8 cellular contexts compared by ENCODE assay signal in genomic region chr20:50116368-50116999, GRCh38. TPM values are rescaled to one million over a fixed set of nuclear protein-coding genes. Genes with fewer than 3 reads are reported as not detected.
DNase-seq lines count a peak whose midpoint lies in the region; ATAC-seq and TF ChIP-seq lines count a peak whose summit lies in the region.

No MANE protein-coding gene starts in this region.

- H3K9me3 ChIP-seq in Caco-2: no peaks in the 10 kb centered on the region
- H3K9me3 ChIP-seq in parathyroid adenoma (ENCODE audit: control insufficient read depth, low read length): no peaks in the 10 kb centered on the region

- CTCF ChIA-PET in Caco-2 (lab: Charles Lee): interaction anchor here (0.5 to 2.5 kb wide), 23 partner anchors 10 to 388 kb away, joined by 3 to 44 read pairs (median 6); partner anchors contain the start of genes PEDS1 and SPATA2

- TSS peak; percentile 28 for BruUV-seq in Caco-2 (replicated peaks; lab: Mats Ljungman, UMichigan)

- peaks cover 16% of the 10 kb centered on the region for H3K79me2 ChIP-seq in parathyroid adenoma

- POLR2A ChIA-PET in Caco-2 (lab: Charles Lee): interaction anchor here (0.5 to 2.8 kb wide), 16 partner anchors 11 to 394 kb away, joined by 3 to 57 read pairs (median 6); partner anchors contain the start of genes CEBPB, PEDS1 and PTPN1

- H3K27me3 Mint-ChIP-seq in Caco-2 (ENCODE audit: insufficient read depth, unreplicated experiment): no peaks in the 10 kb centered on the region

- H3K36me3 Mint-ChIP-seq in Caco-2 (ENCODE audit: insufficient read depth, unreplicated experiment): peaks cover 34% of the 10 kb centered on the region

- H3K27ac Mint-ChIP-seq in Caco-2 (ENCODE audit: unreplicated experiment): peak overlapping the region; percentile 85

- peak overlapping the region; percentile 83 for H2AFZ ChIP-seq in parathyroid adenoma

- peak in 1 of 2 experiments; percentile 36 for DNase-seq in Caco-2
- peak; percentile 15 for DNase-seq in RPMI8226
- DNase-seq in epithelial cell of prostate (ENCODE audit: low read depth, low spot score): no peak
- DNase-seq in foreskin melanocyte: no peak
- DNase-seq in NCI-H446 (lab: John Stamatoyannopoulos, UW): no peak
- no peak for DNase-seq in mucosa of gallbladder (ENCODE audit: low spot score)

- peaks cover 44% of the 10 kb centered on the region for H3K4me1 Mint-ChIP-seq in Caco-2 (ENCODE audit: low read depth, unreplicated experiment)

- peaks cover 29% of the 10 kb centered on the region for H3K4me1 ChIP-seq in Caco-2
- H3K4me1 ChIP-seq in parathyroid adenoma: peaks cover 22% of the 10 kb centered on the region

- H3K27ac ChIP-seq in epithelial cell of prostate (peak overlapping the region; percentile 36), parathyroid adenoma (peak overlapping the region; percentile 52)

- intact Hi-C loops in Caco-2 (cut with micrococcal nuclease; ENCODE audit: unreplicated experiment): no loop called here

- ATAC-seq in GM18511 (IDR thresholded peaks at IDR 0.05; ENCODE audit: unreplicated experiment): no peak

- H3K27me3 ChIP-seq in Caco-2 (replicated peaks; ENCODE audit: control insufficient read depth, insufficient read depth, low read length) (no peaks in the 10 kb centered on the region), parathyroid adenoma (ENCODE audit: control insufficient read depth, insufficient read depth, low read length) (no peaks in the 10 kb centered on the region)

- H3K4me3 Mint-ChIP-seq in Caco-2 (ENCODE audit: unreplicated experiment): peak overlapping the region; percentile 96

- H3K9ac ChIP-seq in parathyroid adenoma: no peak overlapping the region

- no peaks in the 10 kb centered on the region for H3K9me3 Mint-ChIP-seq in Caco-2 (ENCODE audit: unreplicated experiment)

- peak overlapping the region; percentile 29 for H3K4me3 ChIP-seq in Caco-2 (ENCODE audit: low read depth, low read length)
- peak overlapping the region; percentile 63 for H3K4me3 ChIP-seq in parathyroid adenoma (ENCODE audit: low read depth, low read length)

- TF ChIP-seq CTCF in Caco-2 (IDR thresholded peaks at IDR 0.05; ENCODE audit: insufficient read depth in 1 of 2, low read depth in 1 of 2, low read length in 1 of 2, severe bottlenecking in 1 of 2, unreplicated experiment in 1 of 2) (no peak), parathyroid adenoma (IDR thresholded peaks at IDR 0.05) (no peak)

- H3K4me2 ChIP-seq in parathyroid adenoma (ENCODE audit: low read length): peak overlapping the region; percentile 76

- H3K36me3 ChIP-seq in Caco-2 (ENCODE audit: control insufficient read depth, insufficient read depth, low read length) (no peaks in the 10 kb centered on the region), parathyroid adenoma (ENCODE audit: control insufficient read depth, insufficient read depth, low read length) (no peaks in the 10 kb centered on the region)

RNA-seq across cellular contexts. Expression of gene UBE2V1, which starts 3.5 kb away (rescaled TPM):
- total RNA-seq in Caco-2 (2022) (485 and 509 TPM in 2 replicates), mucosa of gallbladder (82.6 TPM)

RNA-seq across cellular contexts. Expression of gene PEDS1, which starts 37.0 kb away (rescaled TPM):
- 78.3 and 84.1 TPM in 2 replicates for total RNA-seq in Caco-2 (2022)
- 28.6 TPM for total RNA-seq in mucosa of gallbladder
